Comparison of ENCODE assay signal across 8 cellular contexts in genomic region chr11:71787014-71787823, GRCh38. TPM values are rescaled to one million over a fixed set of nuclear protein-coding genes. Genes with fewer than 3 reads are reported as not detected.
A peak's percentile ranks its signal among the peaks of the same experiment; 100 is the strongest.
DNase-seq lines count a peak whose midpoint lies in the region; ATAC-seq and TF ChIP-seq lines count a peak whose summit lies in the region.

No MANE protein-coding gene starts in this region.

- intact Hi-C loops in Calu3 (cut with micrococcal nuclease; ENCODE audit: unreplicated experiment): no loop called here
- intact Hi-C loops in mucosa of descending colon (cut with DNase I, micrococcal nuclease): no loop called here

- peak; percentile 100 for DNase-seq in Calu3
- DNase-seq in activated T-cell treated with anti-CD3 and anti-CD28 coated beads for 1 hour (ENCODE audit: low read depth): peak; percentile 98
- DNase-seq in epithelial cell of prostate (ENCODE audit: low read depth, low spot score): peak; percentile 97
- DNase-seq in mucosa of descending colon: peak; percentile 100
- peak; percentile 96 to 98 for DNase-seq in stimulated activated CD8-positive, alpha-beta memory T cell treated with anti-CD3 and anti-CD28 coated beads, Interleukin-4, amount 100 ng/mL, for 1 hour (ENCODE audit: low read depth in 2 of 2, low spot score in 1 of 2)

- H3K36me3 ChIP-seq in HUES6 (ENCODE audit: control insufficient read depth, insufficient read depth, low read length) (no peaks in the 10 kb centered on the region), OCI-LY1 (ENCODE audit: insufficient read depth, low read length) (no peaks in the 10 kb centered on the region), mucosa of descending colon (ENCODE audit: low read depth) (no peaks in the 10 kb centered on the region)

- H3K27me3 ChIP-seq in HUES6 (ENCODE audit: control insufficient read depth, insufficient read depth, low read length) (no peaks in the 10 kb centered on the region), OCI-LY1 (ENCODE audit: insufficient read depth, low read length) (0 out of 2 replicates have a peak, but pooled peaks cover 1% of the 10 kb centered on the region)

- peaks cover 10% of the 10 kb centered on the region; the same call in 1 of the 2 replicates for H3K4me1 ChIP-seq in HUES6 (ENCODE audit: control insufficient read depth, insufficient read depth, low read length)
- peaks cover 16% of the 10 kb centered on the region for H3K4me1 ChIP-seq in OCI-LY1 (ENCODE audit: insufficient read depth, low read length, severe bottlenecking)
- peaks cover 11% of the 10 kb centered on the region for H3K4me1 ChIP-seq in mucosa of descending colon (ENCODE audit: low read depth)

- peak overlapping the region; percentile 85 for H3K4me2 ChIP-seq in OCI-LY1 (ENCODE audit: low read length)

- BruUV-seq in Calu3 (replicated peaks; lab: Mats Ljungman, UMichigan): no TSS peak

- H3K27me3 Mint-ChIP-seq in Calu3 (ENCODE audit: unreplicated experiment): no peaks in the 10 kb centered on the region

- no peaks in the 10 kb centered on the region for H3K79me2 ChIP-seq in OCI-LY1 (ENCODE audit: insufficient read depth, low read length)

- H3K36me3 Mint-ChIP-seq in Calu3 (ENCODE audit: insufficient read depth, unreplicated experiment): peaks cover 26% of the 10 kb centered on the region

- H3K27ac Mint-ChIP-seq in Calu3 (ENCODE audit: unreplicated experiment): peak overlapping the region; percentile 86

- peak overlapping the region; percentile 87 for H3K4me3 ChIP-seq in HUES6 (ENCODE audit: low read depth, low read length)
- peak overlapping the region; percentile 73 for H3K4me3 ChIP-seq in OCI-LY1 (ENCODE audit: low read depth, low read length, poor library complexity, severe bottlenecking)
- H3K4me3 ChIP-seq in mucosa of descending colon: no peak overlapping the region

- peak overlapping the region; percentile 91 for H3K9ac ChIP-seq in HUES6 (ENCODE audit: low read length)
- H3K9ac ChIP-seq in OCI-LY1 (ENCODE audit: low read length): peak overlapping the region; percentile 77

- no peaks in the 10 kb centered on the region for H3K9me3 Mint-ChIP-seq in Calu3 (ENCODE audit: low read depth, unreplicated experiment)

- H3K9me3 ChIP-seq in HUES6 (ENCODE audit: control insufficient read depth, insufficient read depth, low read depth, low read length) (no peaks in the 10 kb centered on the region), OCI-LY1 (ENCODE audit: low read length) (no peaks in the 10 kb centered on the region), mucosa of descending colon (no peaks in the 10 kb centered on the region)

- H4K20me1 ChIP-seq in OCI-LY1 (ENCODE audit: insufficient read depth, low read length): no peaks in the 10 kb centered on the region

- TF ChIP-seq CTCF in Calu3 (IDR thresholded peaks at IDR 0.05; ENCODE audit: unreplicated experiment): no peak
- no peak for TF ChIP-seq CTCF in OCI-LY1 (IDR thresholded peaks at IDR 0.05; ENCODE audit: low read length)
- no peak for TF ChIP-seq CTCF in mucosa of descending colon (IDR thresholded peaks at IDR 0.05)

- peaks cover 18% of the 10 kb centered on the region for H3K4me1 Mint-ChIP-seq in Calu3 (ENCODE audit: low read depth, unreplicated experiment)

- H3K27ac ChIP-seq in HUES6 (ENCODE audit: low read depth, low read length) (peak overlapping the region; percentile 77; the same call in 1 of the 2 replicates), OCI-LY1 (ENCODE audit: low read depth, low read length, poor library complexity, severe bottlenecking) (peak overlapping the region; percentile 51), epithelial cell of prostate (peak overlapping the region; percentile 75)

- ATAC-seq in GM21423 (IDR thresholded peaks at IDR 0.05; ENCODE audit: unreplicated experiment) (peak; percentile 96), mucosa of descending colon (peak; percentile 98)

- H2AFZ ChIP-seq in OCI-LY1 (ENCODE audit: low read length): no peak overlapping the region

- peak overlapping the region; percentile 90 for H3K4me3 Mint-ChIP-seq in Calu3 (ENCODE audit: low read depth, unreplicated experiment)

- CTCF ChIA-PET in Calu3 (lab: Charles Lee): interaction anchor here (0.6 to 1.4 kb wide), 4 partner anchors 77 to 207 kb away, joined by 3 to 5 read pairs (median 4); no protein-coding TSS in a partner anchor

- no peaks in the 10 kb centered on the region for H3K9me2 ChIP-seq in OCI-LY1 (ENCODE audit: low read depth, low read length)

- H3F3A ChIP-seq in OCI-LY1 (ENCODE audit: insufficient read depth, low read length): no peaks in the 10 kb centered on the region

RNA-seq across cellular contexts. Expression of gene DEFB108B, which starts 45.8 kb away (rescaled TPM):
- not detected in 2 replicates for total RNA-seq in Calu3 (2022)
- total RNA-seq in mucosa of descending colon: not detected
